ENCODE assay signal across 18 cellular contexts in genomic region chr16:71364306-71364705, GRCh38. TPM values are rescaled to one million over a fixed set of nuclear protein-coding genes. Genes with fewer than 3 reads are reported as not detected.
A peak's percentile ranks its signal among the peaks of the same experiment; 100 is the strongest.
DNase-seq lines count a peak whose midpoint lies in the region; ATAC-seq and TF ChIP-seq lines count a peak whose summit lies in the region.
"Had no signal": no experiment of that assay in that cellular context is flagged by ENCODE, and none has a peak within 500 bp of the region (broad histone marks: within the 10 kb centered on the region; RNA-seq: fewer than 3 reads in every experiment).

No MANE protein-coding gene starts in this region.

- H3K9ac ChIP-seq in adipocyte (ENCODE audit: low read length), result peak overlapping the region; percentile 58

- no peak overlapping the region for H3K27ac Mint-ChIP-seq in activated CD4-positive, alpha-beta T cell treated with anti-CD3 and anti-CD28 coated beads for 36 hours
- H3K27ac Mint-ChIP-seq: H9 had no signal

- no peaks in the 10 kb centered on the region for H3K36me3 Mint-ChIP-seq in activated CD4-positive, alpha-beta T cell treated with anti-CD3 and anti-CD28 coated beads for 36 hours (ENCODE audit: low read depth)

- H3K4me3 ChIP-seq in right atrium auricular region (no peak overlapping the region), adipocyte (ENCODE audit: low read length) (no peak overlapping the region)

- no peaks in the 10 kb centered on the region for H3K36me3 ChIP-seq in right atrium auricular region
- H3K36me3 ChIP-seq in adipocyte (ENCODE audit: control insufficient read depth, insufficient read depth, low read length, severe bottlenecking), result no peaks in the 10 kb centered on the region

- ATAC-seq in Right ventricle myocardium inferior (peak; percentile 56), left cardiac atrium (peak; percentile 34 to 90)
- ATAC-seq in activated CD4-positive, alpha-beta T cell treated with anti-CD3 and anti-CD28 coated beads for 36 hours, result no peak
- ATAC-seq: Panc1 had no signal

- H3K27me3 ChIP-seq in right atrium auricular region, result no peaks in the 10 kb centered on the region
- peaks cover 22% of the 10 kb centered on the region for H3K27me3 ChIP-seq in adipocyte (replicated peaks; ENCODE audit: control insufficient read depth, insufficient read depth, low read length)

- no peak overlapping the region for H3K27ac ChIP-seq in right atrium auricular region
- H3K27ac ChIP-seq: 22Rv1, C4-2B, HL-60 had no signal

- intact Hi-C loops in Right ventricle myocardium inferior (cut with DNase I), result no loop called here
- intact Hi-C loops in left cardiac atrium (cut with DNase I), result no loop called here
- intact Hi-C loops in activated CD4-positive, alpha-beta T cell treated with anti-CD3 and anti-CD28 coated beads for 36 hours (cut with DNase I, micrococcal nuclease), result no loop called here

- H3K9me3 ChIP-seq in right atrium auricular region (no peaks in the 10 kb centered on the region), adipocyte (ENCODE audit: control insufficient read depth, low read length) (no peaks in the 10 kb centered on the region)

- TF ChIP-seq CTCF in right atrium auricular region (IDR thresholded peaks at IDR 0.05) (no peak), GM10266 (IDR thresholded peaks at IDR 0.05; ENCODE audit: control insufficient read depth, insufficient read depth, low read depth, missing control alignments) (no peak)

- CTCF ChIA-PET in activated CD4-positive, alpha-beta T cell treated with anti-CD3 and anti-CD28 coated beads for 36 hours (lab: Charles Lee), result interaction anchor here (0.8 to 1.0 kb wide), 2 partner anchors 22 to 38 kb away, joined by 3 to 4 read pairs; no protein-coding TSS in a partner anchor

- no peaks in the 10 kb centered on the region for H3K4me1 ChIP-seq in right atrium auricular region
- peaks cover 37% of the 10 kb centered on the region for H3K4me1 ChIP-seq in adipocyte (ENCODE audit: control insufficient read depth, insufficient read depth, low read length)

- no peak overlapping the region for H3K4me3 Mint-ChIP-seq in activated CD4-positive, alpha-beta T cell treated with anti-CD3 and anti-CD28 coated beads for 36 hours
- H3K4me3 Mint-ChIP-seq: H9 had no signal

- no peaks in the 10 kb centered on the region for H3K9me3 Mint-ChIP-seq in activated CD4-positive, alpha-beta T cell treated with anti-CD3 and anti-CD28 coated beads for 36 hours (ENCODE audit: low read depth)
- H3K9me3 Mint-ChIP-seq: H9 had no signal

- POLR2A ChIA-PET in activated CD4-positive, alpha-beta T cell treated with anti-CD3 and anti-CD28 coated beads for 36 hours (lab: Charles Lee), result no interaction called here

- no peaks in the 10 kb centered on the region for H3K4me1 Mint-ChIP-seq in activated CD4-positive, alpha-beta T cell treated with anti-CD3 and anti-CD28 coated beads for 36 hours

- peaks cover 9% of the 10 kb centered on the region for H3K27me3 Mint-ChIP-seq in activated CD4-positive, alpha-beta T cell treated with anti-CD3 and anti-CD28 coated beads for 36 hours

- no peak for DNase-seq in Right ventricle myocardium inferior (ENCODE audit: missing footprints)
- DNase-seq in right atrium auricular region (ENCODE audit: low spot score), result no peak
- no peak for DNase-seq in adipocyte (ENCODE audit: low read depth)
- DNase-seq in left cardiac atrium, result no peak
- no peak for DNase-seq in GM10266 (ENCODE audit: extremely low spot score)
- no peak for DNase-seq in effector CD8-positive, alpha-beta T cell (lab: John Stamatoyannopoulos, UW)
- DNase-seq in nucleus accumbens (lab: John Stamatoyannopoulos, UW), result no peak
- no peak for DNase-seq in activated CD4-positive, alpha-beta T cell treated with anti-CD3 and anti-CD28 coated beads for 36 hours
- DNase-seq: AML-193, GDM1, H9, IMR-90, NCI-H1930, NCI-H69 had no signal

RNA-seq across cellular contexts. Expression of gene CALB2, which starts 5.8 kb away (rescaled TPM):
- total RNA-seq in Right ventricle myocardium inferior (1.7 TPM), right atrium auricular region (10 to 100 TPM; 17.7 to 39.1 TPM), left cardiac atrium (10 to 100 TPM; 25.9 to 30.8 TPM)
- not detected for total RNA-seq in activated CD4-positive, alpha-beta T cell treated with anti-CD3 and anti-CD28 coated beads for 36 hours
